In the genomic region with DNA sequence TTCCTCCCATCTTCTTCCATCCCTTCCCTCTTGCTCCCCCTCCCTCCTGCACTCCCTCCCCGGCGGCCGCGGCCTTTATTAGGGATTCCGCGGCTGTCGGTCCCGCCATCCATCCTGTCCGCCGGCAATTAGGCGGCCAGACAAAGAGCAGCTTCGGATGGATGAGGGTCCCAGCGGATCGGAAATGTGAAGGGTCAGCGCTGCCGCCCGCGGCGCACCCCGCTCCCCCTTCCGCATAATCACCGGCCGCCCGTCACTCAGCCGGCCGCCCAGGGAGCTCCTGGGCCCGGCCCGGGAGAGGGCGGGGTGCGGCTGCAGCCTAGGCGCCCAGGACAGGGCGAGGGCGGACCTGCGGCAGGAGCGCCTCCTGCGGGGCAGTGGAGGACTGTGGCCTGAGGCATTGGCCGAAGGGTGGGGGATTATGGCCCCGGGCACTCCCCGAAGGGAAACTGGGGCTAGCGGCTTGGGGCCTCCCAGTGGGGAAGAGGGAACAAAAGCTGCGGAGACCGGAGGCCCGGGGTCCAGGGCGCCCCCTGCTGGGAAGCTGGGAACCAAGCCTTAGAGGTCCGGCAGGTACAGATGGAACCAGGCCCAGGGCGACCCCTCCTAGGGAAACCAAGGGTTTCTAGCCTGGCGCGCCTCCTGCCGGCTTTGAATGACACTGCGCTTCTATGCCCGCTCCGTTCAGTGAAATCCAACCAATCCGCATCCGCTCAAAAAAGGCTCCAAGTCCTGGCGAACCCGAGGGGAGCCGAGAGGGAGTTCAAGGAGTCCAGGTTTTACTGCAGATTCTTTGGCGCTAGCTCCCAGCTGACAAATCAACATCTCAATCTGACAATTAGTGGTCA, we compare ENCODE assay signal across 9 cellular contexts. TPM values are rescaled to one million over a fixed set of nuclear protein-coding genes. Genes with fewer than 3 reads are reported as not detected.
DNase-seq lines count a peak whose midpoint lies in the region; ATAC-seq, FAIRE-seq and TF ChIP-seq lines count a peak whose summit lies in the region.
"Had no signal": no experiment of that assay in that cellular context is flagged by ENCODE, and none has a peak within 500 bp of the region (broad histone marks: within the 10 kb centered on the region; RNA-seq: fewer than 3 reads in every experiment).

No MANE protein-coding gene starts in this region.

- POLR2A ChIA-PET in HepG2 (lab: Yijun Ruan, JAX): interaction anchor here (0.8 to 1.7 kb wide), 5 partner anchors 11 to 399 kb away, joined by 3 to 10 read pairs (median 4); a partner anchor contains a TSS

- no peak overlapping the region for H3K9ac ChIP-seq in HepG2 (ENCODE audit: insufficient read depth, low read depth, low read length)

- TF ChIP-seq EP300 in HepG2 (IDR thresholded peaks at IDR 0.05; ENCODE audit: low read depth in 2 of 2, low read length in 2 of 2): no peak
- TF ChIP-seq EP300 in HepG2 (CRISPR knock-in tag; IDR thresholded peaks at IDR 0.05; ENCODE audit: borderline replicate concordance): no peak

- no peaks in the 10 kb centered on the region for H3K36me3 ChIP-seq in HepG2 (replicated peaks in 1 of 2; ENCODE audit: control insufficient read depth in 1 of 2, insufficient read depth in 2 of 2, low read length in 2 of 2)

- no peaks in the 10 kb centered on the region for H3K9me3 ChIP-seq in HepG2 (ENCODE audit: low read length)

- BruUV-seq in HepG2 (replicated peaks; lab: Mats Ljungman, UMichigan): no TSS peak

- peak; percentile 91 for TF ChIP-seq CTCF in HepG2 (CRISPR knock-in tag; IDR thresholded peaks at IDR 0.05)

- H3K4me1 ChIP-seq in HepG2 (ENCODE audit: insufficient read depth, low read length): peaks cover 51% of the 10 kb centered on the region

- no peaks in the 10 kb centered on the region for H3K79me2 ChIP-seq in HepG2 (ENCODE audit: insufficient read depth, low read length)

- peak overlapping the region; percentile 38 to 71 (median 58); a peak in 5 of 6 replicates for H3K4me3 ChIP-seq in HepG2 (replicated peaks in 1 of 3; ENCODE audit: insufficient read depth in 1 of 3, low read depth in 2 of 3, low read length in 3 of 3)

- H4K20me1 ChIP-seq in HepG2 (ENCODE audit: insufficient read depth, low read length): 0 out of 2 replicates have a peak, but pooled peaks cover 6% of the 10 kb centered on the region

- peak; percentile 72 for FAIRE-seq in HepG2 (lab: Jason Lieb, UNC)
- FAIRE-seq: A204.1 had no signal

- CTCF ChIA-PET in HepG2 (lab: Yijun Ruan, JAX; ENCODE audit: low intra/inter-chr PET ratio, low total read pairs): interaction anchor here (0.8 to 3.7 kb wide), 5 partner anchors 10 to 172 kb away, joined by 3 to 56 read pairs (median 4); no protein-coding TSS in a partner anchor

- in situ Hi-C loops in HepG2 (cut with HindIII; ENCODE audit: extremely low pct_ligation_motif_present, low pct_unique_long_range_greater_than_20kb): loop anchor here (10.0 kb wide), 1 partner anchor 57 kb away; no protein-coding TSS in a partner anchor

- DNase-seq in DMS 273 (lab: John Stamatoyannopoulos, UW; ENCODE audit: unreplicated experiment) (peak; percentile 83), DMS 273 treated with DMSO at 0.1 percent for 48 hours (lab: John Stamatoyannopoulos, UW) (no peak), NCI-H510A treated with DMSO at 0.1 percent for 48 hours (lab: John Stamatoyannopoulos, UW) (peak; percentile 78), dermis blood vessel endothelial cell (peak; percentile 82), HepG2 (ENCODE audit: low spot score) (peak; percentile 86)
- DNase-seq in activated CD4-positive, alpha-beta T cell treated with anti-CD3 and anti-CD28 coated beads, Interleukin-2, amount 50 U/mL, for 24 hours (ENCODE audit: low read depth in 1 of 2, low spot score in 1 of 2): peak; percentile 55 to 62
- peak; percentile 77 for DNase-seq in stimulated activated CD4-positive, alpha-beta T cell treated with anti-CD3 and anti-CD28 coated beads, Interleukin-4, amount 100 ng/mL, for 1 hour

- no peak overlapping the region for H2AFZ ChIP-seq in HepG2 (ENCODE audit: low read length)

- ATAC-seq in HG03135 (IDR thresholded peaks at IDR 0.05; ENCODE audit: unreplicated experiment) (peak; percentile 64), HepG2 (peak; percentile 72)

- H3K4me2 ChIP-seq in HepG2 (ENCODE audit: low read depth, low read length): peak overlapping the region; percentile 87

- peaks cover 20 to 90% of the 10 kb centered on the region in 2 experiments; a peak in 4 of 5 replicates for H3K27me3 ChIP-seq in HepG2 (ENCODE audit: control insufficient read depth in 1 of 2, insufficient read depth in 2 of 2, low read length in 2 of 2)

- no peak overlapping the region for H3K27ac ChIP-seq in HepG2 (ENCODE audit: extremely low read length, insufficient read depth, low read length)

- 4% methylated on average over 25 of the region's 58 CpGs for WGBS in HepG2 (ENCODE audit: low lambda C conversion rate)

- peak; percentile 82 for TF ChIP-seq RAD21 in HepG2 (CRISPR knock-in tag; IDR thresholded peaks at IDR 0.05)

- no peak for TF ChIP-seq POLR2A in HepG2 (IDR thresholded peaks at IDR 0.05; ENCODE audit: insufficient read depth in 1 of 2, low read depth in 2 of 2, low read length in 2 of 2)

- intact Hi-C loops in HepG2 (cut with micrococcal nuclease; ENCODE audit: unreplicated experiment): loop anchor here (1.0 to 2.0 kb wide), 2 partner anchors 11 to 53 kb away; no protein-coding TSS in a partner anchor

RNA-seq across cellular contexts. Expression of a gene that starts 4.4 kb away (rescaled TPM):
- total RNA-seq in dermis blood vessel endothelial cell (0.85 and 1.1 TPM in 2 replicates), HepG2 (2016; rRNA removed; fragmentation: Illumina TruSeq; extraction: Trizol) (23.0 and 31.7 TPM in 2 replicates)
- total RNA-seq in HepG2 (2016; cell fraction: cytosol; rRNA removed; fragmentation: Illumina TruSeq; extraction: Trizol; ENCODE audit: low read depth): 8.6 and 10.6 TPM in 2 replicates
- 28.2 and 31.3 TPM in 2 replicates for total RNA-seq in HepG2 (2016; cell fraction: insoluble cytoplasmic fraction; rRNA removed; fragmentation: Illumina TruSeq; extraction: Trizol)
- 31.0 and 32.2 TPM in 2 replicates for total RNA-seq in HepG2 (2016; cell fraction: membrane; rRNA removed; fragmentation: Illumina TruSeq; extraction: Trizol)
- total RNA-seq in HepG2 (2016; cell fraction: nucleus; rRNA removed; fragmentation: Illumina TruSeq; extraction: Trizol): 18.7 and 28.7 TPM in 2 replicates
- polyA plus RNA-seq in HepG2 (2011; rRNA removed): 25.2 and 25.3 TPM in 2 replicates
- polyA plus RNA-seq in HepG2 (2011; cell fraction: cytosol; rRNA removed): 21.8 and 23.4 TPM in 2 replicates
- polyA plus RNA-seq in HepG2 (2011; cell fraction: nucleus; rRNA removed): 17.7 and 19.2 TPM in 2 replicates
- polyA plus RNA-seq in HepG2 (2012): 12.3 and 19.2 TPM in 2 replicates
- 8.0 and 8.6 TPM in 2 replicates for polyA plus RNA-seq in HepG2 (2016; cell fraction: cytosol; fragmentation: Illumina TruSeq; extraction: Trizol; ENCODE audit: low read depth)
- 23.5 TPM in 2 replicates for polyA plus RNA-seq in HepG2 (2016; cell fraction: insoluble cytoplasmic fraction; fragmentation: Illumina TruSeq; extraction: Trizol; ENCODE audit: low read depth)
- 19.8 and 20.5 TPM in 2 replicates for polyA plus RNA-seq in HepG2 (2016; cell fraction: membrane; fragmentation: Illumina TruSeq; extraction: Trizol; ENCODE audit: low read depth)
- 33.4 and 37.4 TPM in 2 replicates for polyA plus RNA-seq in HepG2 (2016; cell fraction: nucleus; fragmentation: Illumina TruSeq; extraction: Trizol; ENCODE audit: insufficient read depth, low read depth)
- 5.2 and 42.6 TPM in 2 replicates for polyA minus RNA-seq in HepG2 (2011; rRNA and poly(A)+ RNA removed; ENCODE audit: low replicate concordance)
- 11.0 and 11.7 TPM in 2 replicates for polyA minus RNA-seq in HepG2 (2011; cell fraction: cytosol; rRNA and poly(A)+ RNA removed)
- 13.9 and 17.5 TPM in 2 replicates for polyA minus RNA-seq in HepG2 (2011; cell fraction: nucleus; rRNA and poly(A)+ RNA removed)

RNA-seq across cellular contexts. Expression of a gene that starts 5.3 kb away (rescaled TPM):
- total RNA-seq in dermis blood vessel endothelial cell (under 0.01 TPM in 1 of 2 replicates, not detected in the other), HepG2 (2016; rRNA removed; fragmentation: Illumina TruSeq; extraction: Trizol) (not detected in 2 replicates)
- not detected in 2 replicates for total RNA-seq in HepG2 (2016; cell fraction: cytosol; rRNA removed; fragmentation: Illumina TruSeq; extraction: Trizol; ENCODE audit: low read depth)
- total RNA-seq in HepG2 (2016; cell fraction: insoluble cytoplasmic fraction; rRNA removed; fragmentation: Illumina TruSeq; extraction: Trizol): not detected in 2 replicates
- not detected in 2 replicates for total RNA-seq in HepG2 (2016; cell fraction: membrane; rRNA removed; fragmentation: Illumina TruSeq; extraction: Trizol)
- not detected in 2 replicates for total RNA-seq in HepG2 (2016; cell fraction: nucleus; rRNA removed; fragmentation: Illumina TruSeq; extraction: Trizol)
- 0.03 TPM in 2 replicates for polyA plus RNA-seq in HepG2 (2011; rRNA removed)
- 0.06 and 0.08 TPM in 2 replicates for polyA plus RNA-seq in HepG2 (2011; cell fraction: cytosol; rRNA removed)
- 0.07 TPM in 1 of 2 replicates, not detected in the other for polyA plus RNA-seq in HepG2 (2011; cell fraction: nucleus; rRNA removed)
- 0.07 and 0.12 TPM in 2 replicates for polyA plus RNA-seq in HepG2 (2012)
- polyA plus RNA-seq in HepG2 (2016; cell fraction: cytosol; fragmentation: Illumina TruSeq; extraction: Trizol; ENCODE audit: low read depth): not detected in 2 replicates
- not detected in 2 replicates for polyA plus RNA-seq in HepG2 (2016; cell fraction: insoluble cytoplasmic fraction; fragmentation: Illumina TruSeq; extraction: Trizol; ENCODE audit: low read depth)
- not detected in 2 replicates for polyA plus RNA-seq in HepG2 (2016; cell fraction: membrane; fragmentation: Illumina TruSeq; extraction: Trizol; ENCODE audit: low read depth)
- not detected in 2 replicates for polyA plus RNA-seq in HepG2 (2016; cell fraction: nucleus; fragmentation: Illumina TruSeq; extraction: Trizol; ENCODE audit: insufficient read depth, low read depth)
- 0.09 TPM in 1 of 2 replicates, not detected in the other for polyA minus RNA-seq in HepG2 (2011; rRNA and poly(A)+ RNA removed; ENCODE audit: low replicate concordance)
- polyA minus RNA-seq in HepG2 (2011; cell fraction: cytosol; rRNA and poly(A)+ RNA removed): not detected in 2 replicates
- polyA minus RNA-seq in HepG2 (2011; cell fraction: nucleus; rRNA and poly(A)+ RNA removed): not detected in 2 replicates

RNA-seq across cellular contexts. Expression of a gene that starts 19.2 kb away (rescaled TPM):
- total RNA-seq in dermis blood vessel endothelial cell: 4.3 and 14.6 TPM in 2 replicates
- 27.0 and 30.9 TPM in 2 replicates for total RNA-seq in HepG2 (2016; rRNA removed; fragmentation: Illumina TruSeq; extraction: Trizol)
- total RNA-seq in HepG2 (2016; cell fraction: cytosol; rRNA removed; fragmentation: Illumina TruSeq; extraction: Trizol; ENCODE audit: low read depth): 39.0 and 40.8 TPM in 2 replicates
- total RNA-seq in HepG2 (2016; cell fraction: insoluble cytoplasmic fraction; rRNA removed; fragmentation: Illumina TruSeq; extraction: Trizol): 23.8 and 32.4 TPM in 2 replicates
- total RNA-seq in HepG2 (2016; cell fraction: membrane; rRNA removed; fragmentation: Illumina TruSeq; extraction: Trizol): 29.7 and 31.6 TPM in 2 replicates
- 29.6 and 32.8 TPM in 2 replicates for total RNA-seq in HepG2 (2016; cell fraction: nucleus; rRNA removed; fragmentation: Illumina TruSeq; extraction: Trizol)
- 14.8 and 22.5 TPM in 2 replicates for polyA plus RNA-seq in HepG2 (2011; rRNA removed)
- 5.9 and 12.4 TPM in 2 replicates for polyA plus RNA-seq in HepG2 (2011; cell fraction: cytosol; rRNA removed)
- 41.8 and 61.6 TPM in 2 replicates for polyA plus RNA-seq in HepG2 (2011; cell fraction: nucleus; rRNA removed)
- 10.3 and 16.7 TPM in 2 replicates for polyA plus RNA-seq in HepG2 (2012)
- 31.5 and 36.5 TPM in 2 replicates for polyA plus RNA-seq in HepG2 (2016; cell fraction: cytosol; fragmentation: Illumina TruSeq; extraction: Trizol; ENCODE audit: low read depth)
- 34.0 and 36.9 TPM in 2 replicates for polyA plus RNA-seq in HepG2 (2016; cell fraction: insoluble cytoplasmic fraction; fragmentation: Illumina TruSeq; extraction: Trizol; ENCODE audit: low read depth)
- 22.9 and 31.7 TPM in 2 replicates for polyA plus RNA-seq in HepG2 (2016; cell fraction: membrane; fragmentation: Illumina TruSeq; extraction: Trizol; ENCODE audit: low read depth)
- polyA plus RNA-seq in HepG2 (2016; cell fraction: nucleus; fragmentation: Illumina TruSeq; extraction: Trizol; ENCODE audit: insufficient read depth, low read depth): 91.9 and 95.0 TPM in 2 replicates
- 20.0 and 123 TPM in 2 replicates for polyA minus RNA-seq in HepG2 (2011; rRNA and poly(A)+ RNA removed; ENCODE audit: low replicate concordance)
- polyA minus RNA-seq in HepG2 (2011; cell fraction: cytosol; rRNA and poly(A)+ RNA removed): 6.9 and 7.2 TPM in 2 replicates
- polyA minus RNA-seq in HepG2 (2011; cell fraction: nucleus; rRNA and poly(A)+ RNA removed): 28.0 and 47.6 TPM in 2 replicates

RNA-seq across cellular contexts. Expression of a gene that starts 25.0 kb away (rescaled TPM):
- total RNA-seq in dermis blood vessel endothelial cell (23.0 and 30.2 TPM in 2 replicates), HepG2 (2016; rRNA removed; fragmentation: Illumina TruSeq; extraction: Trizol) (19.3 and 27.2 TPM in 2 replicates)
- total RNA-seq in HepG2 (2016; cell fraction: cytosol; rRNA removed; fragmentation: Illumina TruSeq; extraction: Trizol; ENCODE audit: low read depth): 20.9 and 21.2 TPM in 2 replicates
- total RNA-seq in HepG2 (2016; cell fraction: insoluble cytoplasmic fraction; rRNA removed; fragmentation: Illumina TruSeq; extraction: Trizol): 19.2 and 23.0 TPM in 2 replicates
- 22.6 and 23.1 TPM in 2 replicates for total RNA-seq in HepG2 (2016; cell fraction: membrane; rRNA removed; fragmentation: Illumina TruSeq; extraction: Trizol)
- 16.9 and 19.5 TPM in 2 replicates for total RNA-seq in HepG2 (2016; cell fraction: nucleus; rRNA removed; fragmentation: Illumina TruSeq; extraction: Trizol)
- polyA plus RNA-seq in HepG2 (2011; rRNA removed): 24.9 and 28.1 TPM in 2 replicates
- 16.7 and 21.9 TPM in 2 replicates for polyA plus RNA-seq in HepG2 (2011; cell fraction: cytosol; rRNA removed)
- polyA plus RNA-seq in HepG2 (2011; cell fraction: nucleus; rRNA removed): 15.8 and 19.7 TPM in 2 replicates
- polyA plus RNA-seq in HepG2 (2012): 13.4 and 17.4 TPM in 2 replicates
- 5.2 and 7.9 TPM in 2 replicates for polyA plus RNA-seq in HepG2 (2016; cell fraction: cytosol; fragmentation: Illumina TruSeq; extraction: Trizol; ENCODE audit: low read depth)
- 30.6 and 32.3 TPM in 2 replicates for polyA plus RNA-seq in HepG2 (2016; cell fraction: insoluble cytoplasmic fraction; fragmentation: Illumina TruSeq; extraction: Trizol; ENCODE audit: low read depth)
- 16.0 and 17.8 TPM in 2 replicates for polyA plus RNA-seq in HepG2 (2016; cell fraction: membrane; fragmentation: Illumina TruSeq; extraction: Trizol; ENCODE audit: low read depth)
- polyA plus RNA-seq in HepG2 (2016; cell fraction: nucleus; fragmentation: Illumina TruSeq; extraction: Trizol; ENCODE audit: insufficient read depth, low read depth): 32.3 and 37.2 TPM in 2 replicates
- 36.5 and 107 TPM in 2 replicates for polyA minus RNA-seq in HepG2 (2011; rRNA and poly(A)+ RNA removed; ENCODE audit: low replicate concordance)
- 22.7 and 27.1 TPM in 2 replicates for polyA minus RNA-seq in HepG2 (2011; cell fraction: cytosol; rRNA and poly(A)+ RNA removed)
- polyA minus RNA-seq in HepG2 (2011; cell fraction: nucleus; rRNA and poly(A)+ RNA removed): 41.5 and 48.9 TPM in 2 replicates

RNA-seq across cellular contexts. Expression of a gene that starts 47.3 kb away (rescaled TPM):
- total RNA-seq in dermis blood vessel endothelial cell: not detected in 2 replicates
- not detected in 2 replicates for total RNA-seq in HepG2 (2016; rRNA removed; fragmentation: Illumina TruSeq; extraction: Trizol)
- not detected in 2 replicates for total RNA-seq in HepG2 (2016; cell fraction: cytosol; rRNA removed; fragmentation: Illumina TruSeq; extraction: Trizol; ENCODE audit: low read depth)
- not detected in 2 replicates for total RNA-seq in HepG2 (2016; cell fraction: insoluble cytoplasmic fraction; rRNA removed; fragmentation: Illumina TruSeq; extraction: Trizol)
- total RNA-seq in HepG2 (2016; cell fraction: membrane; rRNA removed; fragmentation: Illumina TruSeq; extraction: Trizol): not detected in 2 replicates
- not detected in 2 replicates for total RNA-seq in HepG2 (2016; cell fraction: nucleus; rRNA removed; fragmentation: Illumina TruSeq; extraction: Trizol)
- 0.12 and 0.51 TPM in 2 replicates for polyA plus RNA-seq in HepG2 (2011; rRNA removed)
- 0.44 and 0.54 TPM in 2 replicates for polyA plus RNA-seq in HepG2 (2011; cell fraction: cytosol; rRNA removed)
- 0.16 and 0.35 TPM in 2 replicates for polyA plus RNA-seq in HepG2 (2011; cell fraction: nucleus; rRNA removed)
- 0.36 TPM in 1 of 2 replicates, not detected in the other for polyA plus RNA-seq in HepG2 (2012)
- polyA plus RNA-seq in HepG2 (2016; cell fraction: cytosol; fragmentation: Illumina TruSeq; extraction: Trizol; ENCODE audit: low read depth): not detected in 2 replicates
- not detected in 2 replicates for polyA plus RNA-seq in HepG2 (2016; cell fraction: insoluble cytoplasmic fraction; fragmentation: Illumina TruSeq; extraction: Trizol; ENCODE audit: low read depth)
- 0.17 TPM in 1 of 2 replicates, not detected in the other for polyA plus RNA-seq in HepG2 (2016; cell fraction: membrane; fragmentation: Illumina TruSeq; extraction: Trizol; ENCODE audit: low read depth)
- polyA plus RNA-seq in HepG2 (2016; cell fraction: nucleus; fragmentation: Illumina TruSeq; extraction: Trizol; ENCODE audit: insufficient read depth, low read depth): not detected in 2 replicates
- 0.08 and 0.51 TPM in 2 replicates for polyA minus RNA-seq in HepG2 (2011; rRNA and poly(A)+ RNA removed; ENCODE audit: low replicate concordance)
- not detected in 2 replicates for polyA minus RNA-seq in HepG2 (2011; cell fraction: cytosol; rRNA and poly(A)+ RNA removed)
- polyA minus RNA-seq in HepG2 (2011; cell fraction: nucleus; rRNA and poly(A)+ RNA removed): not detected in 2 replicates
